ENCODE assay signal across 22 cellular contexts in genomic region chr2:23441414-23441813, GRCh38.
"Had no signal": no experiment of that assay in that cellular context is flagged by ENCODE, and none has a peak within 500 bp of the region (broad histone marks: within the 10 kb centered on the region; RNA-seq: fewer than 3 reads in every experiment).

No MANE protein-coding gene starts in this region.

- H3K36me3 Mint-ChIP-seq: naive B cell had no signal

- H3K36me3 ChIP-seq: esophagus squamous epithelium, gastrocnemius medialis, heart right ventricle, left lung had no signal

- H3K27me3 ChIP-seq: esophagus squamous epithelium, gastrocnemius medialis, left lung had no signal

- H3K27ac Mint-ChIP-seq: dendritic cell treated with granulocyte-macrophage colony-stimulating factor and Interleukin-4, amounts not matched to agents 40 ng/mL and 50 ng/mL, for 4 days; effector memory CD8-positive, alpha-beta T cell; endodermal cell; mesothelial cell of epicardium; naive B cell had no signal

- ATAC-seq: effector memory CD8-positive, alpha-beta T cell; esophagus mucosa; gastrocnemius medialis; heart right ventricle; left cardiac atrium; left lung; left ventricle myocardium superior; mucosa of descending colon had no signal

- H3K4me3 ChIP-seq: esophagus squamous epithelium, gastrocnemius medialis, heart right ventricle, left lung, mucosa of descending colon had no signal

- H3K4me3 Mint-ChIP-seq: dendritic cell treated with granulocyte-macrophage colony-stimulating factor and Interleukin-4, amounts not matched to agents 40 ng/mL and 50 ng/mL, for 4 days; effector memory CD8-positive, alpha-beta T cell; endodermal cell; mesothelial cell of epicardium; naive B cell had no signal

- H3K4me1 ChIP-seq: gastrocnemius medialis, left lung had no signal

- H3K27ac ChIP-seq: epithelial cell of prostate, esophagus squamous epithelium, gastrocnemius medialis, heart right ventricle, left lung had no signal

- H3K9me3 ChIP-seq: gastrocnemius medialis had no signal

- H3K9me3 Mint-ChIP-seq: dendritic cell treated with granulocyte-macrophage colony-stimulating factor and Interleukin-4, amounts not matched to agents 40 ng/mL and 50 ng/mL, for 4 days; effector memory CD8-positive, alpha-beta T cell; mesothelial cell of epicardium had no signal

- DNase-seq: cortex of kidney; effector CD8-positive, alpha-beta T cell; effector memory CD8-positive, alpha-beta T cell; endodermal cell; erythroblast; esophagus squamous epithelium; foreskin fibroblast; foreskin melanocyte; gastrocnemius medialis; glutamatergic neuron; heart right ventricle; hippocampal formation; left cardiac atrium; left lung; left ventricle myocardium superior; mesenchymal stem cell; mucosa of descending colon; naive B cell had no signal
